In genomic region chr6:137589067-137589848, GRCh38 we compare ENCODE assay signal across 9 cellular contexts.
A peak's percentile ranks its signal among the peaks of the same experiment; 100 is the strongest.
DNase-seq lines count a peak whose midpoint lies in the region; ATAC-seq, FAIRE-seq and TF ChIP-seq lines count a peak whose summit lies in the region.
"Had no signal": no experiment of that assay in that cellular context is flagged by ENCODE, and none has a peak within 500 bp of the region (broad histone marks: within the 10 kb centered on the region; RNA-seq: fewer than 3 reads in every experiment).

No MANE protein-coding gene starts in this region.

- H3K36me3 Mint-ChIP-seq in MCF 10A (ENCODE audit: insufficient read depth, unreplicated experiment) (no peaks in the 10 kb centered on the region), memory B cell (peaks cover 8% of the 10 kb centered on the region)

- H3K9me3 Mint-ChIP-seq in MCF 10A (ENCODE audit: unreplicated experiment) (peaks cover 18% of the 10 kb centered on the region), memory B cell (peaks cover 19% of the 10 kb centered on the region)

- FAIRE-seq in urothelium cell line (lab: Jason Lieb, UNC): peak; percentile 5

- no peak overlapping the region for H3K4me3 Mint-ChIP-seq in MCF 10A (ENCODE audit: unreplicated experiment)
- no peak overlapping the region for H3K4me3 Mint-ChIP-seq in memory B cell
- H3K4me3 Mint-ChIP-seq: dendritic cell treated with granulocyte-macrophage colony-stimulating factor and Interleukin-4, amounts not matched to agents 40 ng/mL and 50 ng/mL, for 4 days had no signal

- DNase-seq in GM10248 (ENCODE audit: extremely low spot score) (peak; percentile 50), HuH-7 (ENCODE audit: low spot score) (peak; percentile 56), T-helper 1 cell (peak; percentile 18 to 86 (median 50)), MCF 10A (ENCODE audit: unreplicated experiment) (peak; percentile 10), memory B cell (ENCODE audit: low spot score in 2 of 2) (peak in 1 of 2 donors; percentile 6), urothelium cell line (ENCODE audit: low spot score) (peak; percentile 42), GOT3 (lab: John Stamatoyannopoulos, UW) (no peak)

- TF ChIP-seq CTCF in GM10248 (IDR thresholded peaks at IDR 0.05; ENCODE audit: control extremely low read depth, extremely low read depth, low read depth, missing control alignments): peak; percentile 49
- peak; percentile 27 for TF ChIP-seq CTCF in MCF 10A (IDR thresholded peaks at IDR 0.05; ENCODE audit: unreplicated experiment)

- ATAC-seq in GM21576 (IDR thresholded peaks at IDR 0.05; ENCODE audit: unreplicated experiment) (peak; percentile 98), memory B cell (ENCODE audit: low read depth) (peak; percentile 86)

- POLR2A ChIA-PET in GM10248 (lab: Yijun Ruan, JAX): no interaction called here
- POLR2A ChIA-PET in MCF 10A (lab: Yijun Ruan, JAX): no interaction called here

- no TSS peak for BruUV-seq in MCF 10A (replicated peaks; lab: Mats Ljungman, UMichigan)

- intact Hi-C loops in MCF 10A (cut with micrococcal nuclease): no loop called here

- H3K27me3 Mint-ChIP-seq in MCF 10A (ENCODE audit: insufficient read depth, unreplicated experiment): no peaks in the 10 kb centered on the region
- peaks cover 16% of the 10 kb centered on the region for H3K27me3 Mint-ChIP-seq in memory B cell

- CTCF ChIA-PET in GM10248 (lab: Yijun Ruan, JAX) (interaction anchor here (0.8 to 4.0 kb wide), 11 partner anchors 9 to 423 kb away, joined by 3 to 17 read pairs (median 4); no protein-coding TSS in a partner anchor), MCF 10A (lab: Yijun Ruan, JAX) (interaction anchor here (0.6 to 0.9 kb wide), 3 partner anchors 16 to 169 kb away, joined by 3 read pairs; no protein-coding TSS in a partner anchor)

- no peak overlapping the region for H3K27ac Mint-ChIP-seq in MCF 10A (ENCODE audit: low read depth, unreplicated experiment)
- no peak overlapping the region for H3K27ac Mint-ChIP-seq in memory B cell
- H3K27ac Mint-ChIP-seq: dendritic cell treated with granulocyte-macrophage colony-stimulating factor and Interleukin-4, amounts not matched to agents 40 ng/mL and 50 ng/mL, for 4 days had no signal

- no peaks in the 10 kb centered on the region for H3K4me1 Mint-ChIP-seq in MCF 10A (ENCODE audit: insufficient read depth, unreplicated experiment)
- peaks cover 2% of the 10 kb centered on the region for H3K4me1 Mint-ChIP-seq in memory B cell
